Comparison of ENCODE assay signal across 25 cellular contexts in the genomic region with DNA sequence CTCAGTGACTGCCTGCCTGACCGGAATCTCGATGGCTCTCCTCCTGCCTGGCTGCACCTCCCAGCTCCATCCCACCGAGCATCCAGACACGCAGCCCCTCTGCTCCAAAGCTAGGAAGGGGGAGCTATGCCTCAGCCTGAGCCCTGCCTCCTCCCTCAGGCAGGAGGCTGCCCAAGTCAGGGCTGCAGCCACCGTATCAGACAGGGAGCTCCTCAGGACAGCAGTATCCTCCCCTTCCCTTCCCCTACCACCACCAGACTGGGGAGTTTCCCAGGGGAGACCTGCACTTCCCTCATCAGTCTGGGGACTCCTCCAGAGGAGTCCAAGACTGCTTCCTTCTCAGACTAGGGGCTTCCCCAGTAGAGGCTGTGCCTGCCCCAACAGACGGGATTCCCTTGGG. TPM values are rescaled to one million over a fixed set of nuclear protein-coding genes. Genes with fewer than 3 reads are reported as not detected.
"Had no signal": no experiment of that assay in that cellular context is flagged by ENCODE, and none has a peak within 500 bp of the region (broad histone marks: within the 10 kb centered on the region; RNA-seq: fewer than 3 reads in every experiment).

No MANE protein-coding gene starts in this region.

- DNase-seq: Karpas-422, KG1, MG63, NCI-H1092, NCI-H1105 treated with DMSO at 0.1 percent for 48 hours, NCI-H1417 treated with DMSO at 0.1 percent for 48 hours, NCI-H187, NCI-H2029, NCI-H2081 treated with DMSO at 0.1 percent for 48 hours, NCI-H2171, NCI-H226, NCI-H446, NCI-H510A, NCI-H524 treated with DMSO at 0.1 percent for 48 hours, NCI-H69, NCI-H774, OCI-M1, PC-9, Peyer's patch, Right ventricle myocardium superior, SIG-M5 had no signal

- H3K36me3 ChIP-seq: MG63, Peyer's patch, SJSA1 had no signal

- H3K9me3 ChIP-seq: MG63, Peyer's patch, SJSA1 had no signal

- H3K4me3 ChIP-seq: MG63, PC-9, Peyer's patch, SJSA1, SK-N-MC had no signal

- H3K27me3 ChIP-seq: Peyer's patch had no signal

- H3K4me1 ChIP-seq: Peyer's patch, SJSA1 had no signal

- H3K4me2 ChIP-seq: PC-9 had no signal

- H2AFZ ChIP-seq: PC-9 had no signal

- H3K27ac ChIP-seq: PC-9, Peyer's patch, SJSA1, SK-N-MC had no signal

RNA-seq across cellular contexts. Expression of a gene that starts 17.5 kb away (rescaled TPM):
- total RNA-seq: HT-29, PC-9, Right ventricle myocardium superior, RPMI7951 had no signal
